In the genomic region with DNA sequence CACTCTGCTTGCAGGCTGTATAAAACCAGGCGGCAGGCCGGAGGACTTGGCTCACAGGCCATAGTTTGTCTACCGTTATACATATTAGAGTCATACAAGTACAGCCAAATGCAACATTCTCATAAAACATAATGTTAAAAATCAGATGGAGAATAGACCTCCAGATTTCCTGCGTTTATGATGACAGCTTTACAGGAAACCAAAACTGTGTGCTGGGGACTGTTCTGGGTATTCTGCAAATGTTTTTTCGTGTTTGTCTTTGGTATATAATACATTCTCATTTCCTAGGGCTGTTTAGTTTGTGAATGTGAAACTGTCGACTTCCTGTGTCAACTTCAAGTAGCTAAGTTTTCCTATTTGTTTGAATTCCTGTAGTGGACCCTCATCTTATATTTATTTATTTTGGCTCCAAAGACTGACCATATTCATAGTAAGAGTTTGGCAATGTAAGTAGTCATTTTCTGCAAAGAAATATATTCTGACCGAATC, we compare ENCODE assay signal across 11 cellular contexts.
A peak's percentile ranks its signal among the peaks of the same experiment; 100 is the strongest.
DNase-seq lines count a peak whose midpoint lies in the region; ATAC-seq and TF ChIP-seq lines count a peak whose summit lies in the region.
"Had no signal": no experiment of that assay in that cellular context is flagged by ENCODE, and none has a peak within 500 bp of the region (broad histone marks: within the 10 kb centered on the region; RNA-seq: fewer than 3 reads in every experiment).

No MANE protein-coding gene starts in this region.

- H3K9me3 Mint-ChIP-seq in CD8-positive, alpha-beta T cell, result no peaks in the 10 kb centered on the region
- peaks cover 0 to 6% (median 0%) of the 10 kb centered on the region in 9 donors for H3K9me3 Mint-ChIP-seq in naive thymus-derived CD8-positive, alpha-beta T cell

- intact Hi-C loops in CD8-positive, alpha-beta T cell (cut with DNase I, micrococcal nuclease), result no loop called here

- no peak for ATAC-seq in CD8-positive, alpha-beta T cell
- ATAC-seq in naive thymus-derived CD8-positive, alpha-beta T cell, result peak; percentile 57 to 68

- no peaks in the 10 kb centered on the region for H3K36me3 Mint-ChIP-seq in CD8-positive, alpha-beta T cell
- no peaks in the 10 kb centered on the region for H3K36me3 Mint-ChIP-seq in naive thymus-derived CD8-positive, alpha-beta T cell

- peak overlapping the region; percentile 1 for H3K27ac ChIP-seq in CD8-positive, alpha-beta T cell (ENCODE audit: low read depth, low read length)

- TF ChIP-seq CTCF in CD8-positive, alpha-beta T cell (IDR thresholded peaks at IDR 0.05), result no peak
- no peak for TF ChIP-seq CTCF in cardiac fibroblast (IDR thresholded peaks at IDR 0.05; ENCODE audit: low read depth, low read length)
- TF ChIP-seq CTCF in GM10266 (IDR thresholded peaks at IDR 0.05; ENCODE audit: control insufficient read depth, insufficient read depth, low read depth, missing control alignments), result no peak

- H3K4me1 Mint-ChIP-seq in CD8-positive, alpha-beta T cell (ENCODE audit: low read depth), result peaks cover 40% of the 10 kb centered on the region
- peaks cover 5 to 48% (median 29%) of the 10 kb centered on the region in 4 donors for H3K4me1 Mint-ChIP-seq in naive thymus-derived CD8-positive, alpha-beta T cell

- H3K27me3 ChIP-seq in CD8-positive, alpha-beta T cell (ENCODE audit: insufficient read depth, low read length), result no peaks in the 10 kb centered on the region

- H3K4me1 ChIP-seq in CD8-positive, alpha-beta T cell (ENCODE audit: insufficient read depth, low read length), result peaks cover 27% of the 10 kb centered on the region

- peak overlapping the region; percentile 91 for H3K27ac Mint-ChIP-seq in CD8-positive, alpha-beta T cell
- peak overlapping the region; percentile 50 to 95 (median 84) for H3K27ac Mint-ChIP-seq in naive thymus-derived CD8-positive, alpha-beta T cell

- H3K27me3 Mint-ChIP-seq in CD8-positive, alpha-beta T cell (ENCODE audit: low read depth), result no peaks in the 10 kb centered on the region
- H3K27me3 Mint-ChIP-seq in naive thymus-derived CD8-positive, alpha-beta T cell, result no peaks in the 10 kb centered on the region

- H3K36me3 ChIP-seq in CD8-positive, alpha-beta T cell (ENCODE audit: insufficient read depth, low read length), result no peaks in the 10 kb centered on the region

- CTCF ChIA-PET in CD8-positive, alpha-beta T cell (lab: Charles Lee), result no interaction called here

- H3K9me3 ChIP-seq in CD8-positive, alpha-beta T cell (ENCODE audit: low read length), result no peaks in the 10 kb centered on the region

- POLR2A ChIA-PET in CD8-positive, alpha-beta T cell (lab: Charles Lee), result interaction anchor here (0.6 to 2.0 kb wide), 4 partner anchors 31 to 266 kb away, joined by 3 to 7 read pairs (median 6); partner anchors contain the start of gene TMSB4X
- POLR2A ChIA-PET in naive thymus-derived CD8-positive, alpha-beta T cell (lab: Charles Lee), result interaction anchor here (0.5 to 1.1 kb wide), 2 partner anchors 9 to 108 kb away, joined by 4 read pairs; no protein-coding TSS in a partner anchor

- no peak overlapping the region for H3K4me3 ChIP-seq in CD8-positive, alpha-beta T cell (ENCODE audit: low read depth, low read length)
- H3K4me3 ChIP-seq in cardiac fibroblast (replicated peaks in 1 of 2; ENCODE audit: low read depth in 2 of 2, low read length in 2 of 2), result no peak overlapping the region

- DNase-seq in CD8-positive, alpha-beta T cell, result no peak
- DNase-seq in KG1 (lab: John Stamatoyannopoulos, UW), result peak; percentile 9
- DNase-seq in cardiac fibroblast (ENCODE audit: low read depth in 2 of 2), result peak; percentile 39 to 79
- DNase-seq in naive thymus-derived CD8-positive, alpha-beta T cell, result peak in 3 of 10 donors; percentile 15 to 29 (median 16)
- no peak for DNase-seq in GM10266 (ENCODE audit: extremely low spot score)
- DNase-seq in GM19240 (ENCODE audit: insufficient read length, low spot score), result no peak
- no peak for DNase-seq in NK-92 treated with Interleukin-12 subunit alpha and Interleukin-12 subunit beta, amount 100 ng/mL, for 24 hours (lab: John Stamatoyannopoulos, UW)
- no peak for DNase-seq in ureter (ENCODE audit: low spot score)
- DNase-seq: activated effector memory CD4-positive, alpha-beta T cell treated with Interleukin-2 at 50 U/mL for 16 hours; NCI-H187 treated with DMSO at 0.1 percent for 48 hours; nucleus accumbens had no signal

- H3K4me3 Mint-ChIP-seq in CD8-positive, alpha-beta T cell, result peak overlapping the region; percentile 50
- peak overlapping the region; percentile 21 to 71 (median 64) for H3K4me3 Mint-ChIP-seq in naive thymus-derived CD8-positive, alpha-beta T cell

Comparison
In these comparisons a context has a peak if more than half of its experiments do, and no peak if none do; other contexts are left out.
1. DNase-seq: peak in KG1 (single experiment) and cardiac fibroblast (2 of 2); none in CD8-positive, alpha-beta T cell (0 of 7), GM10266 (single experiment), GM19240 (single experiment), NK-92 treated with Interleukin-12 subunit alpha and Interleukin-12 subunit beta, amount 100 ng/mL, for 24 hours (single experiment) and ureter (single experiment).